ENCODE assay signal across 28 cellular contexts in the genomic region with DNA sequence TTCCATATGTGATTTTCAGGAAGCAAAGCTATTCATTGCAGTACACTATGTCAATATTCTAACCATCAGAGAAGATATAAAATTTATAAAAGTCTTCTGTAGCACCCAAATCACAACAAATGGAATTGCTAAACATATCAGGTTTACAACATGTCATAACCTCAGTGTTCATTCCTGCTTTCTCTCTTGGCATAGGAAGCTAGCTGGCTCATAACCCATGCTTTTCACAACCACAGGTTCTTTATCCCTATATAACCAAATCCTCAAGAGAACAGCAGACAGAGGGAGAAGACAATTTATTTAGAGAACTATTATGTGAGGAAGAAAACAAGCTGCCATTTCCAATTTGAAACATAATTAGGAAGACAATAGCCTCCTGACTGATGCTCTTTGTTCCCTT.
"Had no signal": no experiment of that assay in that cellular context is flagged by ENCODE, and none has a peak within 500 bp of the region (broad histone marks: within the 10 kb centered on the region; RNA-seq: fewer than 3 reads in every experiment).

No MANE protein-coding gene starts in this region.

- H3K4me3 ChIP-seq: ascending aorta, body of pancreas, SK-N-MC had no signal

- H3K9me3 Mint-ChIP-seq: activated B cell treated with CpG ODN at 0.5 μM for 24 hours; activated CD4-positive, alpha-beta T cell treated with anti-CD3 and anti-CD28 coated beads, Interleukin-2, amount 10 ng/mL, durations not matched to agents 24 days and 14 days; activated naive CD4-positive, alpha-beta T cell treated with anti-CD3 and anti-CD28 coated beads, Interleukin-2, amount 50 U/mL, for 24 hours; activated T-cell treated with anti-CD3 and anti-CD28 coated beads, Interleukin-2, amount 50 U/mL, for 24 hours; activated T-helper 1 cell treated with anti-CD3 and anti-CD28 coated beads, Interleukin-12 subunit alpha, Interleukin-12 subunit beta, Interleukin-2, Interleukin-4 antibody, amounts not matched to agents 30 ng/mL and 10 ng/mL and 1 ng/mL, durations not matched to agents 14 hours and 24 hours and 36 hours had no signal

- H3K4me3 Mint-ChIP-seq: activated B cell treated with CpG ODN at 0.5 μM for 24 hours; activated CD4-positive, alpha-beta T cell treated with anti-CD3 and anti-CD28 coated beads, Interleukin-2, amount 10 ng/mL, durations not matched to agents 24 days and 14 days; activated CD8-positive, alpha-beta memory T cell treated with anti-CD3 and anti-CD28 coated beads, Interleukin-2, amount 10 ng/mL, durations not matched to agents 7 days and 5 days; activated naive CD4-positive, alpha-beta T cell treated with anti-CD3 and anti-CD28 coated beads, Interleukin-2, amount 50 U/mL, for 24 hours; activated T-cell treated with anti-CD3 and anti-CD28 coated beads, Interleukin-2, amount 50 U/mL, for 24 hours; activated T-helper 1 cell treated with anti-CD3 and anti-CD28 coated beads, Interleukin-12 subunit alpha, Interleukin-12 subunit beta, Interleukin-2, Interleukin-4 antibody, amounts not matched to agents 30 ng/mL and 10 ng/mL and 1 ng/mL, durations not matched to agents 14 hours and 24 hours and 36 hours; T-cell had no signal

- H3K36me3 ChIP-seq: ascending aorta had no signal

- H3K36me3 Mint-ChIP-seq: activated CD8-positive, alpha-beta memory T cell treated with anti-CD3 and anti-CD28 coated beads, Interleukin-2, amount 10 ng/mL, durations not matched to agents 7 days and 5 days; activated naive CD4-positive, alpha-beta T cell treated with anti-CD3 and anti-CD28 coated beads, Interleukin-2, amount 50 U/mL, for 24 hours; T-cell had no signal

- H3K4me1 Mint-ChIP-seq: activated B cell treated with CpG ODN at 0.5 μM for 24 hours; activated CD4-positive, alpha-beta T cell treated with anti-CD3 and anti-CD28 coated beads, Interleukin-2, amount 10 ng/mL, durations not matched to agents 24 days and 14 days; activated CD8-positive, alpha-beta memory T cell treated with anti-CD3 and anti-CD28 coated beads, Interleukin-2, amount 10 ng/mL, durations not matched to agents 7 days and 5 days; activated naive CD4-positive, alpha-beta T cell treated with anti-CD3 and anti-CD28 coated beads, Interleukin-2, amount 50 U/mL, for 24 hours; T-cell had no signal

- H3K27me3 ChIP-seq: ascending aorta, body of pancreas had no signal

- H3K27me3 Mint-ChIP-seq: activated B cell treated with CpG ODN at 0.5 μM for 24 hours; activated CD4-positive, alpha-beta T cell treated with anti-CD3 and anti-CD28 coated beads, Interleukin-2, amount 10 ng/mL, durations not matched to agents 24 days and 14 days; activated CD8-positive, alpha-beta memory T cell treated with anti-CD3 and anti-CD28 coated beads, Interleukin-2, amount 10 ng/mL, durations not matched to agents 7 days and 5 days; activated naive CD4-positive, alpha-beta T cell treated with anti-CD3 and anti-CD28 coated beads, Interleukin-2, amount 50 U/mL, for 24 hours; activated T-cell treated with anti-CD3 and anti-CD28 coated beads, Interleukin-2, amount 50 U/mL, for 24 hours had no signal

- H3K27ac Mint-ChIP-seq: activated B cell treated with CpG ODN at 0.5 μM for 24 hours; activated CD4-positive, alpha-beta T cell treated with anti-CD3 and anti-CD28 coated beads, Interleukin-2, amount 10 ng/mL, durations not matched to agents 24 days and 14 days; activated CD8-positive, alpha-beta memory T cell treated with anti-CD3 and anti-CD28 coated beads, Interleukin-2, amount 10 ng/mL, durations not matched to agents 7 days and 5 days; activated naive CD4-positive, alpha-beta T cell treated with anti-CD3 and anti-CD28 coated beads, Interleukin-2, amount 50 U/mL, for 24 hours; activated T-cell treated with anti-CD3 and anti-CD28 coated beads, Interleukin-2, amount 50 U/mL, for 24 hours; activated T-helper 1 cell treated with anti-CD3 and anti-CD28 coated beads, Interleukin-12 subunit alpha, Interleukin-12 subunit beta, Interleukin-2, Interleukin-4 antibody, amounts not matched to agents 30 ng/mL and 10 ng/mL and 1 ng/mL, durations not matched to agents 14 hours and 24 hours and 36 hours; T-cell had no signal

- DNase-seq: activated B cell treated with CpG ODN at 0.5 μM for 24 hours; activated CD4-positive, alpha-beta T cell treated with anti-CD3 and anti-CD28 coated beads for 1 hour; activated CD4-positive, alpha-beta T cell treated with anti-CD3 and anti-CD28 coated beads, Interleukin-2, amount 10 ng/mL, durations not matched to agents 24 days and 14 days; activated CD4-positive, alpha-beta T cell treated with anti-CD3 and anti-CD28 coated beads, Interleukin-2, amount 50 U/mL, for 48 hours; activated CD8-positive, alpha-beta memory T cell treated with anti-CD3 and anti-CD28 coated beads, Interleukin-2, amount 10 ng/mL, durations not matched to agents 7 days and 5 days; activated effector memory CD4-positive, alpha-beta T cell treated with Interleukin-2 at 50 U/mL for 16 hours; activated naive CD4-positive, alpha-beta T cell; activated T-cell treated with anti-CD3 and anti-CD28 coated beads, Interleukin-2, amount 50 U/mL, for 24 hours; amniotic stem cell; body of pancreas; central memory CD4-positive, alpha-beta T cell; Kasumi-1; KBM-7; MV-4-11; NCI-H1092 treated with DMSO at 0.1 percent for 48 hours; NCI-H2171; NCI-H2227 treated with DMSO at 0.1 percent for 48 hours; NCI-H446 treated with DMSO at 0.1 percent for 48 hours; NCI-H524 treated with DMSO at 0.1 percent for 48 hours; NCI-H748 treated with DMSO at 0.1 percent for 48 hours; RPMI8226; T-cell; T-helper 2 cell; T1000 had no signal

- H3K9me3 ChIP-seq: ascending aorta, body of pancreas had no signal

- H3K27ac ChIP-seq: ascending aorta, body of pancreas, SK-N-MC had no signal

- H3K4me1 ChIP-seq: ascending aorta, body of pancreas had no signal
